ENCODE assay signal across 9 cellular contexts in the genomic region with DNA sequence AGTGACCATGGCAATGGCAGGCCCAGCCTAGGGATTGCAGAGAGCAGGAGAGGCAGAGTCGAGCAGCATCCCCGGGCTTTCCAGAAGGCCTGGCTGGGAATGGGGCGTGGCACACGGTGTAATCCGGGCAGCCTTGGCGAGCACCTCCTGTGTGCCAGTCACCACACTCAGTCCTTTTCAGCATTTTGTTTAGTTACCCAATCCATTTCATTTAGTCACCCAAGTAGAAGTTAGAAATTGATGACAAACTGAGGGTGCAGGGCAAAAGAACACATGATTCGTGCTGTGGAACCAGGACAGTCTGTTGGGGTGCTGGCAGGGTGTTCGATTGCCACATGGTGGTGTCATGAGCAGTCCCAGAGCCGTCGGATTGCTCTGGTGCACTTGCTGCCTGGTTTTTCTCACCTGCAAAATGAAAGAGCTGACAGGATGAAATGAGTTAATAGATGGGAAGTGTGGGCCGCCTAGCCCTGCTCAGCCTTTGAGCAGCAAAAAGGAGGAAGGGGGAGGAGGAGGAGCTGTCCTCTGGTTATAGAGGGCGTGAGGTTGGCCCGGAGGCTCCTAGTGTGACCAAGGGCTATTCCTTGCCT.
DNase-seq lines count a peak whose midpoint lies in the region; ATAC-seq and TF ChIP-seq lines count a peak whose summit lies in the region.
"Had no signal": no experiment of that assay in that cellular context is flagged by ENCODE, and none has a peak within 500 bp of the region (broad histone marks: within the 10 kb centered on the region; RNA-seq: fewer than 3 reads in every experiment).

No MANE protein-coding gene starts in this region.

- intact Hi-C loops in natural killer cell (cut with micrococcal nuclease) (no loop called here), esophagus squamous epithelium (cut with DNase I) (no loop called here)

- H3K27me3 ChIP-seq in esophagus squamous epithelium = no peaks in the 10 kb centered on the region

- H3K36me3 ChIP-seq in esophagus squamous epithelium = peaks cover 0 to 8% (median 0%) of the 10 kb centered on the region in 3 donors

- peaks cover 7 to 9% of the 10 kb centered on the region in 2 donors for H3K4me1 Mint-ChIP-seq in natural killer cell

- ATAC-seq in natural killer cell = no peak
- no peak for ATAC-seq in HG03097 (IDR thresholded peaks at IDR 0.05; ENCODE audit: low FRiP score, unreplicated experiment)

- WGBS in esophagus squamous epithelium, 2 donors = 57 to 58% methylated on average over 11 to 13 of the region's 13 CpGs

- no peaks in the 10 kb centered on the region for H3K9me3 Mint-ChIP-seq in natural killer cell

- no peak overlapping the region for H3K27ac Mint-ChIP-seq in natural killer cell

- H3K4me1 ChIP-seq in esophagus squamous epithelium = no peaks in the 10 kb centered on the region

- no peaks in the 10 kb centered on the region for H3K9me3 ChIP-seq in esophagus squamous epithelium

- TF ChIP-seq CTCF in natural killer cell (IDR thresholded peaks at IDR 0.05) (no peak), esophagus squamous epithelium (IDR thresholded peaks at IDR 0.05) (peak in 1 of 6 experiments; percentile 36)

- H3K4me3 ChIP-seq in esophagus squamous epithelium = no peak overlapping the region

- TF ChIP-seq POLR2A in esophagus squamous epithelium (IDR thresholded peaks at IDR 0.05) = no peak

- H3K27ac ChIP-seq in esophagus squamous epithelium = no peak overlapping the region

- peak; percentile 72 for DNase-seq in ELF-1 (ENCODE audit: low read depth, low spot score)
- DNase-seq in KBM-7 = peak; percentile 6
- peak; percentile 45 for DNase-seq in cerebellum (ENCODE audit: low spot score)
- peak; percentile 20 for DNase-seq in myocyte (ENCODE audit: low read depth)
- no peak for DNase-seq in natural killer cell
- no peak for DNase-seq in NCI-H1092 (lab: John Stamatoyannopoulos, UW)
- no peak for DNase-seq in esophagus squamous epithelium (lab: John Stamatoyannopoulos, UW)
- DNase-seq: NCI-H1048 had no signal

- H3K36me3 Mint-ChIP-seq in natural killer cell = no peaks in the 10 kb centered on the region

- H3K4me3 Mint-ChIP-seq in natural killer cell = no peak overlapping the region

- H3K27me3 Mint-ChIP-seq in natural killer cell (ENCODE audit: low read depth in 2 of 2) = peaks cover 0 to 4% of the 10 kb centered on the region in 2 donors

- in situ Hi-C loops in KBM-7 (cut with MboI; ENCODE audit: low pct_unique_long_range_greater_than_20kb, low sequenced_read_pairs) = no loop called here

Comparison
In these comparisons a context has a peak if more than half of its experiments do, and no peak if none do; other contexts are left out.
1. DNase-seq: peak in ELF-1 (single experiment), KBM-7 (single experiment), cerebellum (single experiment) and myocyte (single experiment); none in natural killer cell (single experiment), NCI-H1092 (single experiment) and esophagus squamous epithelium (single experiment).